In genomic region chr3:61913657-61914056, GRCh38 we compare ENCODE assay signal across 19 cellular contexts.
A peak's percentile ranks its signal among the peaks of the same experiment; 100 is the strongest.
DNase-seq lines count a peak whose midpoint lies in the region; ATAC-seq and TF ChIP-seq lines count a peak whose summit lies in the region.
"Had no signal": no experiment of that assay in that cellular context is flagged by ENCODE, and none has a peak within 500 bp of the region (broad histone marks: within the 10 kb centered on the region; RNA-seq: fewer than 3 reads in every experiment).

No MANE protein-coding gene starts in this region.

- no peaks in the 10 kb centered on the region for H3K27me3 ChIP-seq in neural progenitor cell
- H3K27me3 ChIP-seq: BLaER1, SJSA1 had no signal

- H4K20me1 ChIP-seq in neural progenitor cell (ENCODE audit: low read depth) = peaks cover 29% of the 10 kb centered on the region
- H4K20me1 ChIP-seq: BLaER1 had no signal

- peak; percentile 14 for DNase-seq in GM13976 (ENCODE audit: low spot score)
- peak; percentile 31 for DNase-seq in epithelial cell of esophagus (ENCODE audit: low read depth)
- DNase-seq in neural progenitor cell (ENCODE audit: low spot score) = no peak
- no peak for DNase-seq in NCI-H1092 treated with DMSO at 0.1 percent for 48 hours (lab: John Stamatoyannopoulos, UW)
- DNase-seq in chondrocyte (ENCODE audit: low spot score) = no peak
- DNase-seq in NCI-H82 (lab: John Stamatoyannopoulos, UW) = no peak
- DNase-seq: CD4-positive, alpha-beta T cell; COR-L47; Karpas-422; NCI-H1105; NCI-H1436 treated with DMSO at 0.1 percent for 48 hours; NCI-H187 treated with DMSO at 0.1 percent for 48 hours; NCI-H446; NCI-H524 treated with DMSO at 0.1 percent for 48 hours; Right ventricle myocardium superior; RPMI8226 had no signal

- peak; percentile 46 for ATAC-seq in GM21786 (IDR thresholded peaks at IDR 0.05; ENCODE audit: unreplicated experiment)

- no peaks in the 10 kb centered on the region for H3K9me3 ChIP-seq in neural progenitor cell (ENCODE audit: low read depth)
- H3K9me3 ChIP-seq: BLaER1, SJSA1 had no signal

- peaks cover 69% of the 10 kb centered on the region for H3K79me2 ChIP-seq in neural progenitor cell (ENCODE audit: low read depth)

- H3K9me3 Mint-ChIP-seq in neural progenitor cell = peaks cover 2% of the 10 kb centered on the region
- H3K9me3 Mint-ChIP-seq in chondrocyte (ENCODE audit: low read depth) = no peaks in the 10 kb centered on the region

- H3K4me1 Mint-ChIP-seq in neural progenitor cell = peaks cover 17% of the 10 kb centered on the region
- H3K4me1 Mint-ChIP-seq in chondrocyte (ENCODE audit: low read depth) = peaks cover 19% of the 10 kb centered on the region

- H3F3A ChIP-seq in neural progenitor cell (ENCODE audit: low read depth) = peaks cover 8% of the 10 kb centered on the region

- in situ Hi-C loops in GM13976 (cut with MboI; ENCODE audit: low sequenced_read_pairs, unreplicated experiment) = no loop called here

- H3K4me1 ChIP-seq in neural progenitor cell = peaks cover 44% of the 10 kb centered on the region
- H3K4me1 ChIP-seq: SJSA1 had no signal

- H3K36me3 ChIP-seq in neural progenitor cell = no peaks in the 10 kb centered on the region
- H3K36me3 ChIP-seq: BLaER1, SJSA1 had no signal

- H3K27ac ChIP-seq in neural progenitor cell = no peak overlapping the region
- H3K27ac ChIP-seq: BLaER1, SJSA1 had no signal

- peak overlapping the region; percentile 30 for H3K4me2 ChIP-seq in neural progenitor cell
- H3K4me2 ChIP-seq: BLaER1 had no signal

- H3K4me3 Mint-ChIP-seq in neural progenitor cell (no peak overlapping the region), chondrocyte (ENCODE audit: unreplicated experiment) (no peak overlapping the region)
- H3K4me3 Mint-ChIP-seq: CD4-positive, alpha-beta T cell had no signal

- TF ChIP-seq CTCF in GM13976 (IDR thresholded peaks at IDR 0.05; ENCODE audit: borderline replicate concordance, control extremely low read depth, extremely low read depth, insufficient read depth, missing control alignments) (no peak), epithelial cell of esophagus (IDR thresholded peaks at IDR 0.05; ENCODE audit: insufficient read depth, low read depth, low read length, missing control alignments) (no peak), neural progenitor cell (IDR thresholded peaks at IDR 0.05) (no peak), chondrocyte (IDR thresholded peaks at IDR 0.05) (no peak)

- H3K36me3 Mint-ChIP-seq in neural progenitor cell (no peaks in the 10 kb centered on the region), chondrocyte (ENCODE audit: low read depth) (no peaks in the 10 kb centered on the region)

- no peak overlapping the region for H2AFZ ChIP-seq in neural progenitor cell (replicated peaks)

- H3K27me3 Mint-ChIP-seq in neural progenitor cell (ENCODE audit: insufficient read depth, low read depth) = no peaks in the 10 kb centered on the region
- no peaks in the 10 kb centered on the region for H3K27me3 Mint-ChIP-seq in chondrocyte (ENCODE audit: low read depth)
- H3K27me3 Mint-ChIP-seq: CD4-positive, alpha-beta T cell had no signal

- H3K4me3 ChIP-seq in epithelial cell of esophagus (ENCODE audit: low read length) = no peak overlapping the region
- no peak overlapping the region for H3K4me3 ChIP-seq in neural progenitor cell
- H3K4me3 ChIP-seq: BLaER1, SJSA1 had no signal

- no peak overlapping the region for H3K9ac ChIP-seq in neural progenitor cell
- H3K9ac ChIP-seq: BLaER1 had no signal

- H3K27ac Mint-ChIP-seq in neural progenitor cell (no peak overlapping the region), chondrocyte (ENCODE audit: unreplicated experiment) (no peak overlapping the region)
- H3K27ac Mint-ChIP-seq: CD4-positive, alpha-beta T cell had no signal

Comparison
In these comparisons a context has a peak if more than half of its experiments do, and no peak if none do; other contexts are left out.
1. DNase-seq: peak in GM13976 (single experiment) and epithelial cell of esophagus (single experiment); none in neural progenitor cell (single experiment), NCI-H1092 treated with DMSO at 0.1 percent for 48 hours (single experiment), chondrocyte (single experiment) and NCI-H82 (single experiment).